In the genomic region with DNA sequence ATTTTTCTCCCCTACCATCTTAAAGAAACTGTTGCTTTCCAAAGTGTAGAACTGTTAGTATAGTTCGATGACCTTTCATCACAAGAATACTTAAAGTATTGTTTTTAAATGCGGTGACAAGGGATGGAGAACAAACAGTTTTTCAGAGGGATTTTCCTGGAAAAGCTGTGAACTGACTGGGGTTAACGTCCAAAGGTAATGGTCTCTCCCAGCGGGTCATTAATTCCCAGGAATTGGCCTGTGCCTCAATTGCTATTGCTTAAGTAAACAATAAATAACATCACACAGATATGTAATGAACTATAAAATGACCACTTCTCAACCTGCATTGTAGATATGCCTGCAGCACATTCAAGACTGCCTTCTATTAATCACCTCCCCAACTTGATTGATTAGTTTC, we compare ENCODE assay signal across 23 cellular contexts.
A peak's percentile ranks its signal among the peaks of the same experiment; 100 is the strongest.
DNase-seq lines count a peak whose midpoint lies in the region; ATAC-seq, FAIRE-seq and TF ChIP-seq lines count a peak whose summit lies in the region.
"Had no signal": no experiment of that assay in that cellular context is flagged by ENCODE, and none has a peak within 500 bp of the region (broad histone marks: within the 10 kb centered on the region; RNA-seq: fewer than 3 reads in every experiment).

No MANE protein-coding gene starts in this region.

- no peaks in the 10 kb centered on the region for H3K4me1 Mint-ChIP-seq in CD14-positive monocyte
- H3K4me1 Mint-ChIP-seq: B cell; CD4-positive, alpha-beta memory T cell; CD4-positive, CD25-positive, alpha-beta regulatory T cell; CD8-positive, alpha-beta memory T cell had no signal

- TF ChIP-seq EP300 in HepG2 (IDR thresholded peaks at IDR 0.05; ENCODE audit: low read depth in 2 of 2, low read length in 2 of 2) (no peak), HepG2 (CRISPR knock-in tag; IDR thresholded peaks at IDR 0.05; ENCODE audit: borderline replicate concordance) (no peak)

- no peak overlapping the region for H3K9ac ChIP-seq in liver (ENCODE audit: low read depth in 1 of 2, low read length in 2 of 2)
- no peak overlapping the region for H3K9ac ChIP-seq in HepG2 (ENCODE audit: insufficient read depth, low read depth, low read length)
- H3K9ac ChIP-seq: BLaER1 treated with 17β-estradiol and CSF1 and Interleukin-3, amounts not matched to agents 10 nM and 100 nM had no signal

- TF ChIP-seq POLR2A in HepG2 (IDR thresholded peaks at IDR 0.05; ENCODE audit: insufficient read depth in 1 of 2, low read depth in 2 of 2, low read length in 2 of 2), result no peak

- no peaks in the 10 kb centered on the region for H3K36me3 Mint-ChIP-seq in CD14-positive monocyte
- H3K36me3 Mint-ChIP-seq: CD4-positive, alpha-beta memory T cell; CD4-positive, CD25-positive, alpha-beta regulatory T cell had no signal

- H3K27ac ChIP-seq in liver (ENCODE audit: low read depth in 1 of 2, low read length in 2 of 2) (no peak overlapping the region), HepG2 (ENCODE audit: extremely low read length, insufficient read depth, low read length) (no peak overlapping the region), hepatocyte (no peak overlapping the region)
- H3K27ac ChIP-seq: 22Rv1; A549; BLaER1 treated with 17β-estradiol and CSF1 and Interleukin-3, amounts not matched to agents 10 nM and 100 nM; C4-2B had no signal

- FAIRE-seq in HepG2 (lab: Jason Lieb, UNC), result no peak
- FAIRE-seq: A549, D721Med, G401.6, GM12891, GM19239 had no signal

- CTCF ChIA-PET in HepG2 (lab: Yijun Ruan, JAX; ENCODE audit: low intra/inter-chr PET ratio, low total read pairs), result no interaction called here

- H3K36me3 ChIP-seq in liver (ENCODE audit: control insufficient read depth in 4 of 4, insufficient read depth in 3 of 4, low read depth in 1 of 4, low read length in 3 of 4) (no peaks in the 10 kb centered on the region), HepG2 (replicated peaks in 1 of 2; ENCODE audit: control insufficient read depth in 1 of 2, insufficient read depth in 2 of 2, low read length in 2 of 2) (no peaks in the 10 kb centered on the region), hepatocyte (replicated peaks; ENCODE audit: insufficient read depth, low read depth) (no peaks in the 10 kb centered on the region)
- H3K36me3 ChIP-seq: BLaER1 treated with 17β-estradiol and CSF1 and Interleukin-3, amounts not matched to agents 10 nM and 100 nM had no signal

- intact Hi-C loops in HepG2 (cut with micrococcal nuclease; ENCODE audit: unreplicated experiment) (no loop called here), CD14-positive monocyte (cut with micrococcal nuclease) (no loop called here)

- H3K4me3 ChIP-seq in liver (ENCODE audit: low read depth in 1 of 3, low read length in 3 of 3), result no peak overlapping the region
- H3K4me3 ChIP-seq in HepG2 (replicated peaks in 1 of 3; ENCODE audit: insufficient read depth in 1 of 3, low read depth in 2 of 3, low read length in 3 of 3), result no peak overlapping the region
- no peak overlapping the region for H3K4me3 ChIP-seq in hepatocyte
- H3K4me3 ChIP-seq: A549; BLaER1 treated with 17β-estradiol and CSF1 and Interleukin-3, amounts not matched to agents 10 nM and 100 nM had no signal

- DNase-seq in HepG2 (ENCODE audit: low spot score) (no peak), hepatocyte (ENCODE audit: low spot score) (peak; percentile 14), renal cortical epithelial cell (ENCODE audit: low read depth) (peak; percentile 90), CD14-positive monocyte (ENCODE audit: low spot score) (no peak)
- no peak for DNase-seq in stimulated activated CD8-positive, alpha-beta memory T cell treated with anti-CD3 and anti-CD28 coated beads, Interleukin-4, amount 100 ng/mL, for 48 hours
- DNase-seq: AML-193; Calu3; CD4-positive, alpha-beta memory T cell; CD4-positive, CD25-positive, alpha-beta regulatory T cell; CD8-positive, alpha-beta memory T cell; COR-L47; DMS79 treated with DMSO at 0.1 percent for 48 hours; GF-D8 had no signal

- no peaks in the 10 kb centered on the region for H3K9me2 ChIP-seq in hepatocyte (replicated peaks; ENCODE audit: insufficient read depth)

- no peak overlapping the region for H3K27ac Mint-ChIP-seq in CD14-positive monocyte
- H3K27ac Mint-ChIP-seq: B cell; CD4-positive, alpha-beta memory T cell; CD4-positive, CD25-positive, alpha-beta regulatory T cell; CD8-positive, alpha-beta memory T cell had no signal

- 42% methylated on average over 4 of the region's 4 CpGs for WGBS in liver
- WGBS in HepG2 (ENCODE audit: low lambda C conversion rate), result 22% methylated on average over 4 of the region's 4 CpGs
- WGBS in hepatocyte (ENCODE audit: low lambda C conversion rate, missing lambda C conversion rate), result 69% methylated on average over 4 of the region's 4 CpGs

- no peak overlapping the region for H3K4me3 Mint-ChIP-seq in CD14-positive monocyte
- H3K4me3 Mint-ChIP-seq: B cell; CD4-positive, alpha-beta memory T cell; CD4-positive, CD25-positive, alpha-beta regulatory T cell; CD8-positive, alpha-beta memory T cell had no signal

- H3K27me3 ChIP-seq in liver (ENCODE audit: control insufficient read depth in 4 of 4, insufficient read depth in 4 of 4, low read length in 3 of 4) (no peaks in the 10 kb centered on the region), HepG2 (ENCODE audit: control insufficient read depth in 1 of 2, insufficient read depth in 2 of 2, low read length in 2 of 2) (no peaks in the 10 kb centered on the region), hepatocyte (no peaks in the 10 kb centered on the region)
- H3K27me3 ChIP-seq: BLaER1 treated with 17β-estradiol and CSF1 and Interleukin-3, amounts not matched to agents 10 nM and 100 nM had no signal

- no peaks in the 10 kb centered on the region for H3K9me3 ChIP-seq in liver (ENCODE audit: control insufficient read depth in 4 of 4, low read length in 3 of 4)
- no peaks in the 10 kb centered on the region for H3K9me3 ChIP-seq in HepG2 (ENCODE audit: low read length)
- H3K9me3 ChIP-seq in hepatocyte (ENCODE audit: low read depth), result no peaks in the 10 kb centered on the region
- H3K9me3 ChIP-seq: A549 had no signal

- TF ChIP-seq CTCF in liver (IDR thresholded peaks at IDR 0.05; ENCODE audit: low read depth, low read length, missing input control) (no peak), HepG2 (CRISPR knock-in tag; IDR thresholded peaks at IDR 0.05) (no peak), hepatocyte (IDR thresholded peaks at IDR 0.05; ENCODE audit: poor library complexity) (no peak), CD14-positive monocyte (IDR thresholded peaks at IDR 0.05) (no peak)

- POLR2A ChIA-PET in HepG2 (lab: Yijun Ruan, JAX), result no interaction called here

- in situ Hi-C loops in HepG2 (cut with HindIII; ENCODE audit: extremely low pct_ligation_motif_present, low pct_unique_long_range_greater_than_20kb), result no loop called here

- no peak for ATAC-seq in HepG2
- ATAC-seq: A549 had no signal

- H3K4me1 ChIP-seq in liver (ENCODE audit: control insufficient read depth in 4 of 4, insufficient read depth in 4 of 4, low read length in 3 of 4) (no peaks in the 10 kb centered on the region), HepG2 (ENCODE audit: insufficient read depth, low read length) (no peaks in the 10 kb centered on the region), hepatocyte (ENCODE audit: insufficient read depth) (no peaks in the 10 kb centered on the region)
- H3K4me1 ChIP-seq: A549 had no signal

- H3K27me3 Mint-ChIP-seq in CD14-positive monocyte (ENCODE audit: low read depth in 3 of 3), result peaks cover 0 to 2% (median 0%) of the 10 kb centered on the region in 3 donors
- H3K27me3 Mint-ChIP-seq: B cell; CD4-positive, alpha-beta memory T cell; CD4-positive, CD25-positive, alpha-beta regulatory T cell; CD8-positive, alpha-beta memory T cell had no signal

- no peaks in the 10 kb centered on the region for H4K20me1 ChIP-seq in HepG2 (ENCODE audit: insufficient read depth, low read length)
- no peaks in the 10 kb centered on the region for H4K20me1 ChIP-seq in hepatocyte (ENCODE audit: insufficient read depth, poor library complexity, severe bottlenecking)
- H4K20me1 ChIP-seq: BLaER1 treated with 17β-estradiol and CSF1 and Interleukin-3, amounts not matched to agents 10 nM and 100 nM had no signal

- H3K79me2 ChIP-seq in HepG2 (ENCODE audit: insufficient read depth, low read length) (no peaks in the 10 kb centered on the region), hepatocyte (no peaks in the 10 kb centered on the region)

- H3K4me2 ChIP-seq in HepG2 (ENCODE audit: low read depth, low read length) (no peak overlapping the region), hepatocyte (no peak overlapping the region)
- H3K4me2 ChIP-seq: A549; BLaER1 treated with 17β-estradiol and CSF1 and Interleukin-3, amounts not matched to agents 10 nM and 100 nM had no signal

- H2AFZ ChIP-seq in HepG2 (ENCODE audit: low read length) (no peak overlapping the region), hepatocyte (no peak overlapping the region)

- TF ChIP-seq RAD21 in liver (IDR thresholded peaks at IDR 0.05) (no peak), HepG2 (CRISPR knock-in tag; IDR thresholded peaks at IDR 0.05) (no peak)

- BruUV-seq in HepG2 (replicated peaks; lab: Mats Ljungman, UMichigan), result no TSS peak

- peaks cover 0 to 1% (median 0%) of the 10 kb centered on the region in 7 donors for H3K9me3 Mint-ChIP-seq in CD14-positive monocyte
- H3K9me3 Mint-ChIP-seq: CD4-positive, CD25-positive, alpha-beta regulatory T cell had no signal

TF ChIP-seq in liver, 16 proteins besides CTCF, POLR2A, EP300 and RAD21:
- TF ChIP-seq NR2F2 (IDR thresholded peaks at IDR 0.05) (no peak), HNF4A (conservative IDR thresholded peaks at IDR 0.05) (peak; percentile 10), FOXA1 (IDR thresholded peaks at IDR 0.05) (no peak), EGR1 (IDR thresholded peaks at IDR 0.05; ENCODE audit: low read depth in 2 of 2) (no peak), RXRA (IDR thresholded peaks at IDR 0.05) (peak in 1 of 2 donors; percentile 13)

TF ChIP-seq in HepG2, 621 proteins besides CTCF, POLR2A, EP300 and RAD21 (continues in another document):
- TF ChIP-seq RELA (CRISPR knock-in tag; IDR thresholded peaks at IDR 0.05), result no peak
- TF ChIP-seq YY1 (IDR thresholded peaks at IDR 0.05; ENCODE audit: insufficient read depth, insufficient replicate concordance, low read depth, low read length), result no peak
- TF ChIP-seq MAFF (IDR thresholded peaks at IDR 0.05; ENCODE audit: low read depth, low read length), result no peak
- TF ChIP-seq, protein P1, sequence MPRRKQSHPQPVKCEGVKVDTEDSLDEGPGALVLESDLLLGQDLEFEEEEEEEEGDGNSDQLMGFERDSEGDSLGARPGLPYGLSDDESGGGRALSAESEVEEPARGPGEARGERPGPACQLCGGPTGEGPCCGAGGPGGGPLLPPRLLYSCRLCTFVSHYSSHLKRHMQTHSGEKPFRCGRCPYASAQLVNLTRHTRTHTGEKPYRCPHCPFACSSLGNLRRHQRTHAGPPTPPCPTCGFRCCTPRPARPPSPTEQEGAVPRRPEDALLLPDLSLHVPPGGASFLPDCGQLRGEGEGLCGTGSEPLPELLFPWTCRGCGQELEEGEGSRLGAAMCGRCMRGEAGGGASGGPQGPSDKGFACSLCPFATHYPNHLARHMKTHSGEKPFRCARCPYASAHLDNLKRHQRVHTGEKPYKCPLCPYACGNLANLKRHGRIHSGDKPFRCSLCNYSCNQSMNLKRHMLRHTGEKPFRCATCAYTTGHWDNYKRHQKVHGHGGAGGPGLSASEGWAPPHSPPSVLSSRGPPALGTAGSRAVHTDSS (CRISPR knock-in tag; conservative IDR thresholded peaks at IDR 0.05), result no peak
- no peak for TF ChIP-seq CENPT (CRISPR knock-in tag; IDR thresholded peaks at IDR 0.05; ENCODE audit: low read depth)
- TF ChIP-seq ZNF230 (CRISPR knock-in tag; IDR thresholded peaks at IDR 0.05), result no peak

Comparison
In these comparisons a context has a peak if more than half of its experiments do, and no peak if none do; other contexts are left out.
1. DNase-seq: peak in hepatocyte (single experiment) and renal cortical epithelial cell (single experiment); none in HepG2 (single experiment), CD14-positive monocyte (single experiment) and stimulated activated CD8-positive, alpha-beta memory T cell treated with anti-CD3 and anti-CD28 coated beads, Interleukin-4, amount 100 ng/mL, for 48 hours (single experiment).